14 cellular contexts compared by ENCODE assay signal in genomic region chr7:79806161-79806734, GRCh38.
A peak's percentile ranks its signal among the peaks of the same experiment; 100 is the strongest.
DNase-seq lines count a peak whose midpoint lies in the region; ATAC-seq, FAIRE-seq and TF ChIP-seq lines count a peak whose summit lies in the region.
"Had no signal": no experiment of that assay in that cellular context is flagged by ENCODE, and none has a peak within 500 bp of the region (broad histone marks: within the 10 kb centered on the region; RNA-seq: fewer than 3 reads in every experiment).

No MANE protein-coding gene starts in this region.

- TF ChIP-seq RAD21 in HepG2 (CRISPR knock-in tag; IDR thresholded peaks at IDR 0.05), result no peak

- H3K27me3 ChIP-seq in HepG2 (ENCODE audit: control insufficient read depth in 1 of 2, insufficient read depth in 2 of 2, low read length in 2 of 2) (no peaks in the 10 kb centered on the region), right lobe of liver (no peaks in the 10 kb centered on the region), PC-9 (ENCODE audit: insufficient read depth, low read depth) (no peaks in the 10 kb centered on the region), fibroblast of lung (ENCODE audit: control insufficient read depth, insufficient read depth, low read length) (no peaks in the 10 kb centered on the region), heart right ventricle (no peaks in the 10 kb centered on the region)

- H3K79me2 ChIP-seq in HepG2 (ENCODE audit: insufficient read depth, low read length), result no peaks in the 10 kb centered on the region
- H3K79me2 ChIP-seq in PC-9 (ENCODE audit: low read depth), result no peaks in the 10 kb centered on the region
- H3K79me2 ChIP-seq in fibroblast of lung (ENCODE audit: control insufficient read depth, insufficient read depth, low read length), result no peaks in the 10 kb centered on the region

- ATAC-seq in HepG2, result no peak
- ATAC-seq in right lobe of liver, result no peak
- ATAC-seq in GM18868 (IDR thresholded peaks at IDR 0.05; ENCODE audit: unreplicated experiment), result no peak
- no peak for ATAC-seq in HG03460 (IDR thresholded peaks at IDR 0.05; ENCODE audit: unreplicated experiment)
- no peak for ATAC-seq in heart right ventricle
- ATAC-seq: left cardiac atrium; stimulated activated memory B cell treated with anti-CD40 and anti-IgM and Interleukin-4, amounts not matched to agents 10 μg/mL and 1 μg/mL and 100 μg/mL, for 72 hours had no signal

- no peak overlapping the region for H3K4me3 ChIP-seq in HepG2 (replicated peaks in 1 of 3; ENCODE audit: insufficient read depth in 1 of 3, low read depth in 2 of 3, low read length in 3 of 3)
- no peak overlapping the region for H3K4me3 ChIP-seq in right lobe of liver
- H3K4me3 ChIP-seq in PC-9, result no peak overlapping the region
- H3K4me3 ChIP-seq in fibroblast of lung (replicated peaks in 1 of 4; ENCODE audit: control extremely low read depth in 1 of 4, insufficient read depth in 1 of 4, low read depth in 3 of 4, low read length in 4 of 4), result no peak overlapping the region
- H3K4me3 ChIP-seq in heart right ventricle, result no peak overlapping the region

- no peaks in the 10 kb centered on the region for H3F3A ChIP-seq in PC-9 (ENCODE audit: insufficient read depth, low read depth)

- CTCF ChIA-PET in HepG2 (lab: Yijun Ruan, JAX; ENCODE audit: low intra/inter-chr PET ratio, low total read pairs), result no interaction called here
- CTCF ChIA-PET in PC-9 (lab: Charles Lee), result interaction anchor here (0.7 kb wide), 1 partner anchor 514 kb away, joined by 3 read pairs; no protein-coding TSS in a partner anchor

- no peak overlapping the region for H3K27ac ChIP-seq in HepG2 (ENCODE audit: extremely low read length, insufficient read depth, low read length)
- H3K27ac ChIP-seq in right lobe of liver, result no peak overlapping the region
- H3K27ac ChIP-seq in PC-9, result no peak overlapping the region
- H3K27ac ChIP-seq in fibroblast of lung (ENCODE audit: insufficient read depth, low read length), result no peak overlapping the region
- no peak overlapping the region for H3K27ac ChIP-seq in heart right ventricle

- H3K9me3 ChIP-seq in HepG2 (ENCODE audit: low read length) (no peaks in the 10 kb centered on the region), right lobe of liver (no peaks in the 10 kb centered on the region), PC-9 (ENCODE audit: insufficient read depth, low read depth) (no peaks in the 10 kb centered on the region), fibroblast of lung (ENCODE audit: control insufficient read depth, insufficient read depth, low read depth, low read length) (no peaks in the 10 kb centered on the region), heart right ventricle (no peaks in the 10 kb centered on the region)

- peak; percentile 37 for FAIRE-seq in HepG2 (lab: Jason Lieb, UNC)

- H3K4me2 ChIP-seq in HepG2 (ENCODE audit: low read depth, low read length) (no peak overlapping the region), PC-9 (no peak overlapping the region), fibroblast of lung (ENCODE audit: extremely low read depth, insufficient read depth, low read length) (no peak overlapping the region)

- no peak for TF ChIP-seq POLR2A in HepG2 (IDR thresholded peaks at IDR 0.05; ENCODE audit: insufficient read depth in 1 of 2, low read depth in 2 of 2, low read length in 2 of 2)
- no peak for TF ChIP-seq POLR2A in right lobe of liver (IDR thresholded peaks at IDR 0.05)

- POLR2A ChIA-PET in HepG2 (lab: Yijun Ruan, JAX) (no interaction called here), PC-9 (lab: Charles Lee; ENCODE audit: unreplicated experiment) (no interaction called here)

- no peak for TF ChIP-seq EP300 in HepG2 (IDR thresholded peaks at IDR 0.05; ENCODE audit: low read depth in 2 of 2, low read length in 2 of 2)
- no peak for TF ChIP-seq EP300 in HepG2 (CRISPR knock-in tag; IDR thresholded peaks at IDR 0.05; ENCODE audit: borderline replicate concordance)

- intact Hi-C loops in HepG2 (cut with micrococcal nuclease; ENCODE audit: unreplicated experiment) (loop anchor here (1.0 kb wide), 1 partner anchor 213 kb away; no protein-coding TSS in a partner anchor), right lobe of liver (cut with DNase I) (no loop called here), PC-9 (cut with micrococcal nuclease; ENCODE audit: unreplicated experiment) (loop anchor here (5.0 kb wide), 1 partner anchor 211 kb away; no protein-coding TSS in a partner anchor), heart right ventricle (cut with DNase I) (no loop called here)

- H3K4me1 ChIP-seq in HepG2 (ENCODE audit: insufficient read depth, low read length), result no peaks in the 10 kb centered on the region
- H3K4me1 ChIP-seq in right lobe of liver, result no peaks in the 10 kb centered on the region
- H3K4me1 ChIP-seq in PC-9 (replicated peaks; ENCODE audit: insufficient read depth), result no peaks in the 10 kb centered on the region
- H3K4me1 ChIP-seq in fibroblast of lung (ENCODE audit: control insufficient read depth, extremely low read depth, insufficient read depth, low read length), result peaks cover 2% of the 10 kb centered on the region
- H3K4me1 ChIP-seq in heart right ventricle, result no peaks in the 10 kb centered on the region

- peak; percentile 24 for TF ChIP-seq CTCF in HepG2 (CRISPR knock-in tag; IDR thresholded peaks at IDR 0.05)
- TF ChIP-seq CTCF in right lobe of liver (IDR thresholded peaks at IDR 0.05), result peak in 2 of 4 donors; percentile 20 to 21
- TF ChIP-seq CTCF in PC-9 (conservative IDR thresholded peaks at IDR 0.05), result peak; percentile 53
- TF ChIP-seq CTCF in fibroblast of lung (conservative IDR thresholded peaks at IDR 0.05 in 1 of 2, IDR thresholded peaks at IDR 0.05 in 1 of 2; ENCODE audit: low read depth in 1 of 2, low read length in 2 of 2), result peak; percentile 47 to 61
- TF ChIP-seq CTCF in heart right ventricle (IDR thresholded peaks at IDR 0.05), result peak in 2 of 9 donors; percentile 5 to 15

- H3K9ac ChIP-seq in HepG2 (ENCODE audit: insufficient read depth, low read depth, low read length) (no peak overlapping the region), fibroblast of lung (ENCODE audit: insufficient read depth, low read length) (no peak overlapping the region)

- DNase-seq in HepG2 (ENCODE audit: low spot score), result peak; percentile 6
- no peak for DNase-seq in right lobe of liver
- no peak for DNase-seq in PC-9
- DNase-seq in fibroblast of lung (ENCODE audit: low read depth in 2 of 2), result peak; percentile 3 to 62
- no peak for DNase-seq in epidermal melanocyte (ENCODE audit: insufficient read length, low spot score)
- no peak for DNase-seq in heart right ventricle
- DNase-seq: activated CD4-positive, alpha-beta memory T cell treated with anti-CD3 and anti-CD28 coated beads for 36 hours; Calu3; central memory CD4-positive, alpha-beta T cell; Karpas-422; left cardiac atrium had no signal

- no peak overlapping the region for H2AFZ ChIP-seq in HepG2 (ENCODE audit: low read length)
- no peak overlapping the region for H2AFZ ChIP-seq in PC-9
- H2AFZ ChIP-seq in fibroblast of lung (ENCODE audit: low read length), result no peak overlapping the region

- BruUV-seq in HepG2 (replicated peaks; lab: Mats Ljungman, UMichigan) (no TSS peak), PC-9 (replicated peaks; lab: Mats Ljungman, UMichigan) (no TSS peak)

- in situ Hi-C loops in HepG2 (cut with HindIII; ENCODE audit: extremely low pct_ligation_motif_present, low pct_unique_long_range_greater_than_20kb), result no loop called here

- 1% methylated on average over 6 of the region's 6 CpGs for WGBS in HepG2 (ENCODE audit: low lambda C conversion rate)
- WGBS in right lobe of liver (ENCODE audit: insufficient coverage, low coverage, low lambda C conversion rate, missing lambda C conversion rate), result 20% methylated on average over 6 of the region's 6 CpGs
- 54 to 64% methylated on average over 6 of the region's 6 CpGs for WGBS in heart right ventricle, 2 donors

- no peaks in the 10 kb centered on the region for H3K9me2 ChIP-seq in PC-9 (ENCODE audit: insufficient read depth)

- no peaks in the 10 kb centered on the region for H3K36me3 ChIP-seq in HepG2 (replicated peaks in 1 of 2; ENCODE audit: control insufficient read depth in 1 of 2, insufficient read depth in 2 of 2, low read length in 2 of 2)
- no peaks in the 10 kb centered on the region for H3K36me3 ChIP-seq in right lobe of liver
- no peaks in the 10 kb centered on the region for H3K36me3 ChIP-seq in PC-9 (ENCODE audit: low read depth)
- no peaks in the 10 kb centered on the region for H3K36me3 ChIP-seq in fibroblast of lung (ENCODE audit: control insufficient read depth, insufficient read depth, low read length)
- no peaks in the 10 kb centered on the region for H3K36me3 ChIP-seq in heart right ventricle

- H4K20me1 ChIP-seq in HepG2 (ENCODE audit: insufficient read depth, low read length) (no peaks in the 10 kb centered on the region), PC-9 (ENCODE audit: insufficient read depth) (no peaks in the 10 kb centered on the region), fibroblast of lung (ENCODE audit: control insufficient read depth, extremely low read depth, insufficient read depth, low read length) (no peaks in the 10 kb centered on the region)

TF ChIP-seq in HepG2, 621 proteins besides CTCF, POLR2A, EP300 and RAD21:
- TF ChIP-seq STAG1 (CRISPR knock-in tag; IDR thresholded peaks at IDR 0.05) (peak; percentile 40; the same call in 1 of the 2 replicates), ZBTB37 (CRISPR knock-in tag; IDR thresholded peaks at IDR 0.05) (no peak)

Comparison
In these comparisons a context has a peak if more than half of its experiments do, and no peak if none do; other contexts are left out.
1. DNase-seq: peak in HepG2 (single experiment) and fibroblast of lung (2 of 2); none in right lobe of liver (0 of 3), PC-9 (0 of 2), epidermal melanocyte (single experiment) and heart right ventricle (0 of 2).
2. intact Hi-C loops: an anchor here in HepG2 (1.0 kb wide) and PC-9 (5.0 kb wide); none called in right lobe of liver and heart right ventricle.